Comparison of ENCODE assay signal across 23 cellular contexts in genomic region chr3:61192222-61192621, GRCh38. TPM values are rescaled to one million over a fixed set of nuclear protein-coding genes. Genes with fewer than 3 reads are reported as not detected.
DNase-seq lines count a peak whose midpoint lies in the region; ATAC-seq and TF ChIP-seq lines count a peak whose summit lies in the region.
"Had no signal": no experiment of that assay in that cellular context is flagged by ENCODE, and none has a peak within 500 bp of the region (broad histone marks: within the 10 kb centered on the region; RNA-seq: fewer than 3 reads in every experiment).

No MANE protein-coding gene starts in this region.

- H3K9me3 ChIP-seq in neural progenitor cell (ENCODE audit: low read depth): no peaks in the 10 kb centered on the region
- H3K9me3 ChIP-seq: A549, BE2C, HAP-1 had no signal

- DNase-seq in NCI-H2227 (lab: John Stamatoyannopoulos, UW; ENCODE audit: unreplicated experiment) (peak; percentile 14), NCI-H2227 treated with DMSO at 0.1 percent for 48 hours (lab: John Stamatoyannopoulos, UW) (no peak), NCI-H82 (lab: John Stamatoyannopoulos, UW) (peak; percentile 47), dedifferentiated amniotic fluid mesenchymal stem cell (ENCODE audit: extremely low spot score) (peak; percentile 5), neural progenitor cell (ENCODE audit: low spot score) (peak; percentile 15), SHP77 (lab: John Stamatoyannopoulos, UW) (no peak), HCEC 1CT (no peak)
- DNase-seq: 8988T; ACHN; AML-193; BE2C; CD4-positive, alpha-beta T cell; CD8-positive, alpha-beta memory T cell; DMS 273 treated with DMSO at 0.1 percent for 48 hours; DMS79; EL; GF-D8; GOT3 had no signal

- H3K27ac Mint-ChIP-seq in neural progenitor cell: no peak overlapping the region
- H3K27ac Mint-ChIP-seq: CD4-positive, alpha-beta T cell; CD8-positive, alpha-beta memory T cell had no signal

- H3K9me3 Mint-ChIP-seq in neural progenitor cell: peaks cover 19% of the 10 kb centered on the region

- no peak for ATAC-seq in HG03457 (IDR thresholded peaks at IDR 0.05; ENCODE audit: unreplicated experiment)
- ATAC-seq: A549 had no signal

- H3F3A ChIP-seq in neural progenitor cell (ENCODE audit: low read depth): peaks cover 6% of the 10 kb centered on the region

- peaks cover 19% of the 10 kb centered on the region for H3K4me1 ChIP-seq in neural progenitor cell
- H3K4me1 ChIP-seq: A549; BE2C; BLaER1 treated with 17β-estradiol and CSF1 and Interleukin-3, amounts not matched to agents 10 nM and 100 nM; HAP-1 had no signal

- no peak overlapping the region for H2AFZ ChIP-seq in neural progenitor cell (replicated peaks)

- TF ChIP-seq CTCF in neural progenitor cell (IDR thresholded peaks at IDR 0.05): no peak

- H3K9ac ChIP-seq in neural progenitor cell: no peak overlapping the region
- H3K9ac ChIP-seq: BLaER1 treated with 17β-estradiol and CSF1 and Interleukin-3, amounts not matched to agents 10 nM and 100 nM had no signal

- peaks cover 45% of the 10 kb centered on the region for H3K4me1 Mint-ChIP-seq in neural progenitor cell
- H3K4me1 Mint-ChIP-seq: CD8-positive, alpha-beta memory T cell had no signal

- no peaks in the 10 kb centered on the region for H3K79me2 ChIP-seq in neural progenitor cell (ENCODE audit: low read depth)

- no peaks in the 10 kb centered on the region for H3K36me3 Mint-ChIP-seq in neural progenitor cell
- H3K36me3 Mint-ChIP-seq: CD14-positive monocyte had no signal

- H3K27ac ChIP-seq in neural progenitor cell: no peak overlapping the region
- H3K27ac ChIP-seq: A549; BLaER1 treated with 17β-estradiol and CSF1 and Interleukin-3, amounts not matched to agents 10 nM and 100 nM had no signal

- H3K4me2 ChIP-seq in neural progenitor cell: no peak overlapping the region
- H3K4me2 ChIP-seq: A549; BLaER1 treated with 17β-estradiol and CSF1 and Interleukin-3, amounts not matched to agents 10 nM and 100 nM had no signal

- no peak overlapping the region for H3K4me3 ChIP-seq in neural progenitor cell
- H3K4me3 ChIP-seq: A549; BLaER1 treated with 17β-estradiol and CSF1 and Interleukin-3, amounts not matched to agents 10 nM and 100 nM; HAP-1 had no signal

- no peaks in the 10 kb centered on the region for H3K36me3 ChIP-seq in neural progenitor cell
- H3K36me3 ChIP-seq: BE2C; BLaER1 treated with 17β-estradiol and CSF1 and Interleukin-3, amounts not matched to agents 10 nM and 100 nM; HAP-1 had no signal

- peaks cover 2% of the 10 kb centered on the region for H3K27me3 Mint-ChIP-seq in neural progenitor cell (ENCODE audit: insufficient read depth, low read depth)
- H3K27me3 Mint-ChIP-seq: CD4-positive, alpha-beta T cell; CD8-positive, alpha-beta memory T cell had no signal

- no peaks in the 10 kb centered on the region for H3K27me3 ChIP-seq in neural progenitor cell
- H3K27me3 ChIP-seq: BE2C; BLaER1 treated with 17β-estradiol and CSF1 and Interleukin-3, amounts not matched to agents 10 nM and 100 nM had no signal

- H3K4me3 Mint-ChIP-seq in neural progenitor cell: no peak overlapping the region
- H3K4me3 Mint-ChIP-seq: CD14-positive monocyte; CD4-positive, alpha-beta T cell; CD8-positive, alpha-beta memory T cell had no signal

- H4K20me1 ChIP-seq in neural progenitor cell (ENCODE audit: low read depth): no peaks in the 10 kb centered on the region
- H4K20me1 ChIP-seq: BLaER1 treated with 17β-estradiol and CSF1 and Interleukin-3, amounts not matched to agents 10 nM and 100 nM had no signal

RNA-seq across cellular contexts. Expression of gene FHIT, which starts 59.0 kb away (rescaled TPM):
- total RNA-seq in neural progenitor cell (ENCODE audit: low replicate concordance): 3.2 and 5.7 TPM in 2 replicates

Comparison
In these comparisons a context has a peak if more than half of its experiments do, and no peak if none do; other contexts are left out.
1. DNase-seq: peak in NCI-H2227 (single experiment), NCI-H82 (single experiment), dedifferentiated amniotic fluid mesenchymal stem cell (single experiment) and neural progenitor cell (single experiment); none in NCI-H2227 treated with DMSO at 0.1 percent for 48 hours (single experiment), SHP77 (0 of 2) and HCEC 1CT (single experiment).